Comparison of ENCODE assay signal across 2 cellular contexts in the genomic region with DNA sequence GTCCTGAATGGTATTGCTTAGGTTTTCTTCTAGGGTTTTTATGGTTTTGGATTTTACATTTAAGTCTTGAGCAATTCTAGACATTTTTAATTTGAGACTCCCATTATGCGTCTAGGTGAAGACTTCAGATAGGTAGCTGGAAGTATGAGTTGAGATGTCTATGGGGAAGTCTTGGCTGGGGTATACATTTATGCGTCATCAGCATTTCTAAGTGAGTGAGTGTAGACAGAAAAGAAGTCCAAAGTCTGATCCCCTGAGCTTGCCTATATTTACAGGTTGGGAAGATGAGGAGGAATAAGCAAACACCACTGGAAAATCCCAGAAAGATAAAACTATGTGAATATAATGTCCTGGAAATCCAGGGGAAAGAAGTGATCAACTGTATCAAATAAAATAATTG.
TF ChIP-seq lines count a peak whose summit lies in the region.

No MANE protein-coding gene starts in this region.

TF ChIP-seq in HepG2, 621 proteins besides CTCF, POLR2A, EP300 and RAD21 (continued from another document):
- TF ChIP-seq ZNF354B (CRISPR knock-in tag; IDR thresholded peaks at IDR 0.05) (no peak), ATF2 (CRISPR knock-in tag; IDR thresholded peaks at IDR 0.05) (no peak), MAFF (IDR thresholded peaks at IDR 0.05; ENCODE audit: low read depth, low read length) (peak; percentile 92), NCOR1 (IDR thresholded peaks at IDR 0.05; ENCODE audit: borderline replicate concordance, low read length) (no peak), ZNF577 (CRISPR knock-in tag; IDR thresholded peaks at IDR 0.05; ENCODE audit: borderline replicate concordance, low read depth) (no peak), DNMT3B (CRISPR knock-in tag; conservative IDR thresholded peaks at IDR 0.05) (no peak), ZNF484 (CRISPR knock-in tag; IDR thresholded peaks at IDR 0.05; ENCODE audit: borderline replicate concordance, low read depth) (no peak), MAFK (conservative IDR thresholded peaks at IDR 0.05 in 1 of 2, IDR thresholded peaks at IDR 0.05 in 1 of 2; ENCODE audit: low read length in 2 of 2) (peak; percentile 90 to 95), ZBTB37 (CRISPR knock-in tag; IDR thresholded peaks at IDR 0.05) (no peak), ZSCAN31 (CRISPR knock-in tag; IDR thresholded peaks at IDR 0.05; ENCODE audit: low read depth) (no peak), NFKB2 (CRISPR knock-in tag; IDR thresholded peaks at IDR 0.05; ENCODE audit: borderline replicate concordance) (no peak), ZNF33A (CRISPR knock-in tag; IDR thresholded peaks at IDR 0.05; ENCODE audit: borderline replicate concordance) (no peak), ZNF615 (CRISPR knock-in tag; IDR thresholded peaks at IDR 0.05; ENCODE audit: borderline replicate concordance) (no peak)
- TF ChIP-seq, protein P1, sequence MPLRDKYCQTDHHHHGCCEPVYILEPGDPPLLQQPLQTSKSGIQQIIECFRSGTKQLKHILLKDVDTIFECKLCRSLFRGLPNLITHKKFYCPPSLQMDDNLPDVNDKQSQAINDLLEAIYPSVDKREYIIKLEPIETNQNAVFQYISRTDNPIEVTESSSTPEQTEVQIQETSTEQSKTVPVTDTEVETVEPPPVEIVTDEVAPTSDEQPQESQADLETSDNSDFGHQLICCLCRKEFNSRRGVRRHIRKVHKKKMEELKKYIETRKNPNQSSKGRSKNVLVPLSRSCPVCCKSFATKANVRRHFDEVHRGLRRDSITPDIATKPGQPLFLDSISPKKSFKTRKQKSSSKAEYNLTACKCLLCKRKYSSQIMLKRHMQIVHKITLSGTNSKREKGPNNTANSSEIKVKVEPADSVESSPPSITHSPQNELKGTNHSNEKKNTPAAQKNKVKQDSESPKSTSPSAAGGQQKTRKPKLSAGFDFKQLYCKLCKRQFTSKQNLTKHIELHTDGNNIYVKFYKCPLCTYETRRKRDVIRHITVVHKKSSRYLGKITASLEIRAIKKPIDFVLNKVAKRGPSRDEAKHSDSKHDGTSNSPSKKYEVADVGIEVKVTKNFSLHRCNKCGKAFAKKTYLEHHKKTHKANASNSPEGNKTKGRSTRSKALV (CRISPR knock-in tag; IDR thresholded peaks at IDR 0.05) = no peak
- TF ChIP-seq, protein P2, sequence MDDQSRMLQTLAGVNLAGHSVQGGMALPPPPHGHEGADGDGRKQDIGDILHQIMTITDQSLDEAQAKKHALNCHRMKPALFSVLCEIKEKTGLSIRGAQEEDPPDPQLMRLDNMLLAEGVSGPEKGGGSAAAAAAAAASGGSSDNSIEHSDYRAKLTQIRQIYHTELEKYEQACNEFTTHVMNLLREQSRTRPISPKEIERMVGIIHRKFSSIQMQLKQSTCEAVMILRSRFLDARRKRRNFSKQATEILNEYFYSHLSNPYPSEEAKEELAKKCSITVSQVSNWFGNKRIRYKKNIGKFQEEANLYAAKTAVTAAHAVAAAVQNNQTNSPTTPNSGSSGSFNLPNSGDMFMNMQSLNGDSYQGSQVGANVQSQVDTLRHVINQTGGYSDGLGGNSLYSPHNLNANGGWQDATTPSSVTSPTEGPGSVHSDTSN (CRISPR knock-in tag; IDR thresholded peaks at IDR 0.05; ENCODE audit: borderline replicate concordance) = no peak

TF ChIP-seq in K562, 482 proteins besides CTCF, POLR2A, EP300 and RAD21:
- TF ChIP-seq MAFK (IDR thresholded peaks at IDR 0.05; ENCODE audit: low read length) (peak; percentile 33; the same call in 1 of the 2 replicates), FOSL1 (tag; conservative IDR thresholded peaks at IDR 0.05) (no peak), ZNF316 (IDR thresholded peaks at IDR 0.05) (peak; percentile 62), ZKSCAN1 (IDR thresholded peaks at IDR 0.05; ENCODE audit: low read depth, low read length) (no peak), MYC (IDR thresholded peaks at IDR 0.05; ENCODE audit: low read depth, low read length) (no peak), MYC (CRISPR knock-in tag; IDR thresholded peaks at IDR 0.05; ENCODE audit: borderline replicate concordance, low read depth) (no peak), C11orf30 (IDR thresholded peaks at IDR 0.05; ENCODE audit: low read depth) (peak; percentile 18; the same call in 1 of the 2 replicates), FOXA3 (CRISPR knock-in tag; conservative IDR thresholded peaks at IDR 0.05 in 1 of 2, IDR thresholded peaks at IDR 0.05 in 1 of 2) (no peak)
- TF ChIP-seq, protein P3, sequence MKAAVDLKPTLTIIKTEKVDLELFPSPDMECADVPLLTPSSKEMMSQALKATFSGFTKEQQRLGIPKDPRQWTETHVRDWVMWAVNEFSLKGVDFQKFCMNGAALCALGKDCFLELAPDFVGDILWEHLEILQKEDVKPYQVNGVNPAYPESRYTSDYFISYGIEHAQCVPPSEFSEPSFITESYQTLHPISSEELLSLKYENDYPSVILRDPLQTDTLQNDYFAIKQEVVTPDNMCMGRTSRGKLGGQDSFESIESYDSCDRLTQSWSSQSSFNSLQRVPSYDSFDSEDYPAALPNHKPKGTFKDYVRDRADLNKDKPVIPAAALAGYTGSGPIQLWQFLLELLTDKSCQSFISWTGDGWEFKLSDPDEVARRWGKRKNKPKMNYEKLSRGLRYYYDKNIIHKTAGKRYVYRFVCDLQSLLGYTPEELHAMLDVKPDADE (conservative IDR thresholded peaks at IDR 0.05; ENCODE audit: control insufficient read depth, low read depth, low read length) = no peak
